In the genomic region with DNA sequence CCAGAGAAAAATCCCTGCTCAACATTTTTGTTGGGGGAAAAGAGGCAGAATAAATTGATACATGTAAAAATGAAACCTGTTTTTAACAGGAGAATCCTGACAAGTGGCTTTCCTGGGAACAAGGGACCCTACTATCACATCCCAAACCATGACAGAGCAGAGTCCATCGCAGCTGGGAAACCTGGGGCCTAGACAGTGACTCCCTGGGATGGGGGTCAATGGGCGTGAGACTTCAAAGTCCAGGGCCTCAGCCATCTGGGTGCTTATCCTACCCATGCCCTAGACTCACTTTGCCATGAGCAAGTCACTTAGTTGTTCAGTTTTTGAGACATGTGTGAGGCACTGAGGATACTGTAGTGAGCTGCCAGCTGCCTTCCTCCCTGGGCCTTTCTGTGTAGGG, we compare ENCODE assay signal across 19 cellular contexts. TPM values are rescaled to one million over a fixed set of nuclear protein-coding genes. Genes with fewer than 3 reads are reported as not detected.
"Had no signal": no experiment of that assay in that cellular context is flagged by ENCODE, and none has a peak within 500 bp of the region (broad histone marks: within the 10 kb centered on the region; RNA-seq: fewer than 3 reads in every experiment).

No MANE protein-coding gene starts in this region.

- H3K9me3 ChIP-seq: left ventricle myocardium inferior, sigmoid colon had no signal

- H3K4me3 ChIP-seq: coronary artery, hepatocyte, left ventricle myocardium inferior, lung, sigmoid colon, skin epidermis had no signal

- H3K27ac ChIP-seq: coronary artery, hepatocyte, left ventricle myocardium inferior, sigmoid colon, skin epidermis had no signal

- H3K4me3 Mint-ChIP-seq: endodermal cell had no signal

- H3K27ac Mint-ChIP-seq: endodermal cell had no signal

- DNase-seq: effector CD4-positive, alpha-beta T cell; endodermal cell; foreskin melanocyte; kidney; left cardiac atrium; left ventricle myocardium inferior; mesenchymal stem cell; midbrain; sigmoid colon; stimulated activated CD4-positive, alpha-beta T cell treated with anti-CD3 and anti-CD28 coated beads, Interleukin-2, amount 100 ng/mL, for 24 hours; stimulated activated CD4-positive, alpha-beta T cell treated with anti-CD3 and anti-CD28 coated beads, Interleukin-4, amount 100 ng/mL, for 4 hours; stimulated activated naive CD4-positive, alpha-beta T cell; trophoblast cell had no signal

- ATAC-seq: left cardiac atrium had no signal

- H3K9me3 Mint-ChIP-seq: endodermal cell had no signal

- H3K27me3 ChIP-seq: hepatocyte, sigmoid colon had no signal

RNA-seq across cellular contexts. Expression of a gene that starts 49.5 kb away (rescaled TPM):
- total RNA-seq: osteocyte had no signal
- polyA plus RNA-seq: neural cell had no signal
